In the genomic region with DNA sequence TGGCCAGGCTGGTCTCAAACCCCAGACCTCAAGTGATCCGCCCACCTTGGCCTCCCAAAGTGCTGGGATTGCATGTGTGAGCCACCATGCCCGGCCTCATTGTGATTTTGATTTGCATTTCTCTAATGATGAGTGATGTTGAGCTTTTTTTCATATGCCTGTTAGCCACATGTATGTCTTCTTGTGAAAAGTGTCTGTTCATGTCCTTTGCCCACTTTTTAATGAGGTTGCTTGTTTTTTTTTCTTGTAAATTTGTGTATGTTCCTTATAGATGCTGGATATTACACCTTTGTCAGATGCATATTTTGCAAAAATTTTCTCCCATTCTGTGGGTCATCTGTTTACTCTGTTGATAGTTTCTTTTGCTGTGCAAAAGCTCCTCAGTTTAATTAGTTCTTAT, we compare ENCODE assay signal across 8 cellular contexts. TPM values are rescaled to one million over a fixed set of nuclear protein-coding genes. Genes with fewer than 3 reads are reported as not detected.
DNase-seq lines count a peak whose midpoint lies in the region; ATAC-seq and TF ChIP-seq lines count a peak whose summit lies in the region.
"Not testable (repeated sequence)": the region's sequence is repeated elsewhere in the genome, so short reads cannot be mapped to it uniquely, and the experiment has no call there.

No MANE protein-coding gene starts in this region.

- not testable (repeated sequence) for H3K27me3 Mint-ChIP-seq in CD4-positive, alpha-beta T cell; T-helper 1 cell treated with Interleukin-12 subunit alpha and Interleukin-12 subunit beta and Interleukin-4 antibody, amounts not matched to agents 30 μg/mL and 1 μg/mL, for 36 hours (ENCODE audit: low read depth); activated CD4-positive, alpha-beta memory T cell treated with anti-CD3 and anti-CD28 coated beads for 36 hours; activated T-helper 1 cell treated with anti-CD3 and anti-CD28 coated beads, Interleukin-12 subunit alpha, Interleukin-12 subunit beta, Interleukin-2, Interleukin-4 antibody, amounts not matched to agents 30 ng/mL and 10 ng/mL and 1 ng/mL, durations not matched to agents 14 hours and 24 hours and 36 hours (ENCODE audit: insufficient read depth); activated naive CD8-positive, alpha-beta T cell treated with anti-CD3 and anti-CD28 coated beads for 36 hours; central memory CD8-positive, alpha-beta T cell; natural killer cell treated with Interleukin-12 subunit alpha and Interleukin-12 subunit beta and Interleukin-15 and Interleukin-18, amount 100 ng/mL, for 72 hours

- peaks cover 98% of the 10 kb centered on the region for H3K36me3 Mint-ChIP-seq in CD4-positive, alpha-beta T cell (ENCODE audit: low read depth)
- H3K36me3 Mint-ChIP-seq in T-helper 1 cell treated with Interleukin-12 subunit alpha and Interleukin-12 subunit beta and Interleukin-4 antibody, amounts not matched to agents 30 μg/mL and 1 μg/mL, for 36 hours (ENCODE audit: low read depth): peaks cover 73% of the 10 kb centered on the region
- peaks cover 80% of the 10 kb centered on the region for H3K36me3 Mint-ChIP-seq in activated CD4-positive, alpha-beta memory T cell treated with anti-CD3 and anti-CD28 coated beads for 36 hours
- H3K36me3 Mint-ChIP-seq in activated T-helper 1 cell treated with anti-CD3 and anti-CD28 coated beads, Interleukin-12 subunit alpha, Interleukin-12 subunit beta, Interleukin-2, Interleukin-4 antibody, amounts not matched to agents 30 ng/mL and 10 ng/mL and 1 ng/mL, durations not matched to agents 14 hours and 24 hours and 36 hours (ENCODE audit: low read depth): peaks cover 59% of the 10 kb centered on the region
- peaks cover 80% of the 10 kb centered on the region for H3K36me3 Mint-ChIP-seq in activated naive CD8-positive, alpha-beta T cell treated with anti-CD3 and anti-CD28 coated beads for 36 hours
- peaks cover 89% of the 10 kb centered on the region for H3K36me3 Mint-ChIP-seq in central memory CD8-positive, alpha-beta T cell (ENCODE audit: insufficient read depth)
- peaks cover 46% of the 10 kb centered on the region for H3K36me3 Mint-ChIP-seq in natural killer cell treated with Interleukin-12 subunit alpha and Interleukin-12 subunit beta and Interleukin-15 and Interleukin-18, amount 100 ng/mL, for 72 hours

- CTCF ChIA-PET in CD4-positive, alpha-beta T cell (lab: Charles Lee); activated CD4-positive, alpha-beta memory T cell treated with anti-CD3 and anti-CD28 coated beads for 36 hours (lab: Charles Lee): not testable (repeated sequence)

- not testable (repeated sequence) for H3K27ac ChIP-seq in CD4-positive, alpha-beta T cell (ENCODE audit: low read depth, low read length); left ventricle myocardium inferior (replicated peaks)

- H3K27me3 ChIP-seq in CD4-positive, alpha-beta T cell (ENCODE audit: control insufficient read depth, insufficient read depth, low read length); left ventricle myocardium inferior (ENCODE audit: low read depth): not testable (repeated sequence)

- peaks cover 100% of the 10 kb centered on the region for H3K36me3 ChIP-seq in left ventricle myocardium inferior

- not testable (repeated sequence) for H3K9me3 Mint-ChIP-seq in CD4-positive, alpha-beta T cell; T-helper 1 cell treated with Interleukin-12 subunit alpha and Interleukin-12 subunit beta and Interleukin-4 antibody, amounts not matched to agents 30 μg/mL and 1 μg/mL, for 36 hours; activated CD4-positive, alpha-beta memory T cell treated with anti-CD3 and anti-CD28 coated beads for 36 hours; activated T-helper 1 cell treated with anti-CD3 and anti-CD28 coated beads, Interleukin-12 subunit alpha, Interleukin-12 subunit beta, Interleukin-2, Interleukin-4 antibody, amounts not matched to agents 30 ng/mL and 10 ng/mL and 1 ng/mL, durations not matched to agents 14 hours and 24 hours and 36 hours; central memory CD8-positive, alpha-beta T cell; natural killer cell treated with Interleukin-12 subunit alpha and Interleukin-12 subunit beta and Interleukin-15 and Interleukin-18, amount 100 ng/mL, for 72 hours
- H3K9me3 Mint-ChIP-seq in activated naive CD8-positive, alpha-beta T cell treated with anti-CD3 and anti-CD28 coated beads for 36 hours: peaks cover 12% of the 10 kb centered on the region

- peak overlapping the region; percentile 49 for H3K27ac Mint-ChIP-seq in CD4-positive, alpha-beta T cell
- peak overlapping the region; percentile 5 for H3K27ac Mint-ChIP-seq in T-helper 1 cell treated with Interleukin-12 subunit alpha and Interleukin-12 subunit beta and Interleukin-4 antibody, amounts not matched to agents 30 μg/mL and 1 μg/mL, for 36 hours
- peak overlapping the region; percentile 47 for H3K27ac Mint-ChIP-seq in activated CD4-positive, alpha-beta memory T cell treated with anti-CD3 and anti-CD28 coated beads for 36 hours
- H3K27ac Mint-ChIP-seq in activated T-helper 1 cell treated with anti-CD3 and anti-CD28 coated beads, Interleukin-12 subunit alpha, Interleukin-12 subunit beta, Interleukin-2, Interleukin-4 antibody, amounts not matched to agents 30 ng/mL and 10 ng/mL and 1 ng/mL, durations not matched to agents 14 hours and 24 hours and 36 hours: peak overlapping the region; percentile 35
- H3K27ac Mint-ChIP-seq in activated naive CD8-positive, alpha-beta T cell treated with anti-CD3 and anti-CD28 coated beads for 36 hours: peak overlapping the region; percentile 13
- H3K27ac Mint-ChIP-seq in central memory CD8-positive, alpha-beta T cell (ENCODE audit: low read depth): peak overlapping the region; percentile 36
- H3K27ac Mint-ChIP-seq in natural killer cell treated with Interleukin-12 subunit alpha and Interleukin-12 subunit beta and Interleukin-15 and Interleukin-18, amount 100 ng/mL, for 72 hours: peak overlapping the region; percentile 20 to 33

- H3K4me1 Mint-ChIP-seq in CD4-positive, alpha-beta T cell (ENCODE audit: low read depth); activated naive CD8-positive, alpha-beta T cell treated with anti-CD3 and anti-CD28 coated beads for 36 hours: not testable (repeated sequence)
- H3K4me1 Mint-ChIP-seq in T-helper 1 cell treated with Interleukin-12 subunit alpha and Interleukin-12 subunit beta and Interleukin-4 antibody, amounts not matched to agents 30 μg/mL and 1 μg/mL, for 36 hours (ENCODE audit: low read depth): peaks cover 25% of the 10 kb centered on the region
- H3K4me1 Mint-ChIP-seq in activated CD4-positive, alpha-beta memory T cell treated with anti-CD3 and anti-CD28 coated beads for 36 hours (ENCODE audit: low read depth): peaks cover 11% of the 10 kb centered on the region
- peaks cover 36% of the 10 kb centered on the region for H3K4me1 Mint-ChIP-seq in activated T-helper 1 cell treated with anti-CD3 and anti-CD28 coated beads, Interleukin-12 subunit alpha, Interleukin-12 subunit beta, Interleukin-2, Interleukin-4 antibody, amounts not matched to agents 30 ng/mL and 10 ng/mL and 1 ng/mL, durations not matched to agents 14 hours and 24 hours and 36 hours (ENCODE audit: low read depth)
- H3K4me1 Mint-ChIP-seq in central memory CD8-positive, alpha-beta T cell: peaks cover 21% of the 10 kb centered on the region
- peaks cover 28 to 42% of the 10 kb centered on the region in 2 donors for H3K4me1 Mint-ChIP-seq in natural killer cell treated with Interleukin-12 subunit alpha and Interleukin-12 subunit beta and Interleukin-15 and Interleukin-18, amount 100 ng/mL, for 72 hours (ENCODE audit: low read depth in 2 of 2)

- not testable (repeated sequence) for DNase-seq in CD4-positive, alpha-beta T cell; activated CD4-positive, alpha-beta memory T cell treated with anti-CD3 and anti-CD28 coated beads for 36 hours; activated T-helper 1 cell treated with anti-CD3 and anti-CD28 coated beads, Interleukin-12 subunit alpha, Interleukin-12 subunit beta, Interleukin-2, Interleukin-4 antibody, amounts not matched to agents 30 ng/mL and 10 ng/mL and 1 ng/mL, durations not matched to agents 14 hours and 24 hours and 36 hours (ENCODE audit: low spot score); activated naive CD8-positive, alpha-beta T cell treated with anti-CD3 and anti-CD28 coated beads for 36 hours; central memory CD8-positive, alpha-beta T cell (ENCODE audit: low spot score in 2 of 2); natural killer cell treated with Interleukin-12 subunit alpha and Interleukin-12 subunit beta and Interleukin-15 and Interleukin-18, amount 100 ng/mL, for 72 hours (ENCODE audit: low spot score)
- peak; percentile 0 for DNase-seq in left ventricle myocardium inferior

- H3K4me3 ChIP-seq in left ventricle myocardium inferior: not testable (repeated sequence)

- peaks cover 12% of the 10 kb centered on the region for H3K9me3 ChIP-seq in CD4-positive, alpha-beta T cell (ENCODE audit: control insufficient read depth, low read length)
- H3K9me3 ChIP-seq in left ventricle myocardium inferior (replicated peaks): peaks cover 24% of the 10 kb centered on the region

- not testable (repeated sequence) for ATAC-seq in CD4-positive, alpha-beta T cell (ENCODE audit: poor library complexity); central memory CD8-positive, alpha-beta T cell (replicated peaks; ENCODE audit: extremely low read depth, poor library complexity, severe bottlenecking); natural killer cell treated with Interleukin-12 subunit alpha and Interleukin-12 subunit beta and Interleukin-15 and Interleukin-18, amount 100 ng/mL, for 72 hours

- not testable (repeated sequence) for TF ChIP-seq CTCF in CD4-positive, alpha-beta T cell (IDR thresholded peaks at IDR 0.05); left ventricle myocardium inferior (IDR thresholded peaks at IDR 0.05; ENCODE audit: borderline replicate concordance)

- POLR2A ChIA-PET in CD4-positive, alpha-beta T cell (lab: Charles Lee): not testable (repeated sequence)
- POLR2A ChIA-PET in activated CD4-positive, alpha-beta memory T cell treated with anti-CD3 and anti-CD28 coated beads for 36 hours (lab: Charles Lee): interaction anchor here (1.0 kb wide), 1 partner anchor 27 kb away, joined by 3 read pairs; no protein-coding TSS in a partner anchor

- H3K4me1 ChIP-seq in left ventricle myocardium inferior: not testable (repeated sequence)

- intact Hi-C loops in CD4-positive, alpha-beta T cell (cut with DNase I, micrococcal nuclease); activated CD4-positive, alpha-beta memory T cell treated with anti-CD3 and anti-CD28 coated beads for 36 hours (cut with micrococcal nuclease); activated T-helper 1 cell treated with anti-CD3 and anti-CD28 coated beads, Interleukin-12 subunit alpha, Interleukin-12 subunit beta, Interleukin-2, Interleukin-4 antibody, amounts not matched to agents 30 ng/mL and 10 ng/mL and 1 ng/mL, durations not matched to agents 14 hours and 24 hours and 36 hours (cut with micrococcal nuclease); left ventricle myocardium inferior (cut with micrococcal nuclease): not testable (repeated sequence)

- H3K4me3 Mint-ChIP-seq in CD4-positive, alpha-beta T cell; T-helper 1 cell treated with Interleukin-12 subunit alpha and Interleukin-12 subunit beta and Interleukin-4 antibody, amounts not matched to agents 30 μg/mL and 1 μg/mL, for 36 hours; activated CD4-positive, alpha-beta memory T cell treated with anti-CD3 and anti-CD28 coated beads for 36 hours; activated T-helper 1 cell treated with anti-CD3 and anti-CD28 coated beads, Interleukin-12 subunit alpha, Interleukin-12 subunit beta, Interleukin-2, Interleukin-4 antibody, amounts not matched to agents 30 ng/mL and 10 ng/mL and 1 ng/mL, durations not matched to agents 14 hours and 24 hours and 36 hours; activated naive CD8-positive, alpha-beta T cell treated with anti-CD3 and anti-CD28 coated beads for 36 hours; central memory CD8-positive, alpha-beta T cell; natural killer cell treated with Interleukin-12 subunit alpha and Interleukin-12 subunit beta and Interleukin-15 and Interleukin-18, amount 100 ng/mL, for 72 hours: not testable (repeated sequence)

RNA-seq across cellular contexts. Expression of gene RNF213, which starts 40.1 kb away (rescaled TPM):
- 100 to 1,000 TPM; 290 to 312 TPM for total RNA-seq in CD4-positive, alpha-beta T cell
- 100 to 1,000 TPM; 421 to 440 TPM for total RNA-seq in activated CD4-positive, alpha-beta memory T cell treated with anti-CD3 and anti-CD28 coated beads for 36 hours
- 282 and 290 TPM in 2 replicates for total RNA-seq in activated T-helper 1 cell treated with anti-CD3 and anti-CD28 coated beads, Interleukin-12 subunit alpha, Interleukin-12 subunit beta, Interleukin-2, Interleukin-4 antibody, amounts not matched to agents 30 ng/mL and 10 ng/mL and 1 ng/mL, durations not matched to agents 14 hours and 24 hours and 36 hours
- 100 to 1,000 TPM; 109 TPM for total RNA-seq in activated naive CD8-positive, alpha-beta T cell treated with anti-CD3 and anti-CD28 coated beads for 36 hours
- 25.6 TPM for total RNA-seq in left ventricle myocardium inferior
- total RNA-seq in natural killer cell treated with Interleukin-12 subunit alpha and Interleukin-12 subunit beta and Interleukin-15 and Interleukin-18, amount 100 ng/mL, for 72 hours: 1,000 to 10,000 TPM; 1,259 to 2,425 TPM
